ENCODE assay signal across 9 cellular contexts in genomic region chr17:19672009-19672837, GRCh38. TPM values are rescaled to one million over a fixed set of nuclear protein-coding genes. Genes with fewer than 3 reads are reported as not detected.
DNase-seq lines count a peak whose midpoint lies in the region; ATAC-seq and TF ChIP-seq lines count a peak whose summit lies in the region.
"Had no signal": no experiment of that assay in that cellular context is flagged by ENCODE, and none has a peak within 500 bp of the region (broad histone marks: within the 10 kb centered on the region; RNA-seq: fewer than 3 reads in every experiment).

No MANE protein-coding gene starts in this region.

- in situ Hi-C loops in GM13976 (cut with MboI; ENCODE audit: low sequenced_read_pairs, unreplicated experiment) = no loop called here

- no peaks in the 10 kb centered on the region for H3K4me1 ChIP-seq in breast epithelium
- peaks cover 9% of the 10 kb centered on the region for H3K4me1 ChIP-seq in vagina

- H3K36me3 Mint-ChIP-seq in MCF 10A (ENCODE audit: insufficient read depth, unreplicated experiment) = peaks cover 92% of the 10 kb centered on the region
- H3K36me3 Mint-ChIP-seq in memory B cell = peaks cover 15% of the 10 kb centered on the region
- peaks cover 5% of the 10 kb centered on the region for H3K36me3 Mint-ChIP-seq in activated T-helper 2 cell treated with anti-CD3 and anti-CD28 coated beads, Interferon-gamma antibody, Interleukin-2, Interleukin-4, amounts not matched to agents 10 μg/mL and 5 μg/mL and 100 μg/mL, durations not matched to agents 14 hours and 24 hours and 36 hours (ENCODE audit: low read depth)

- H3K9me3 ChIP-seq in breast epithelium (no peaks in the 10 kb centered on the region), vagina (no peaks in the 10 kb centered on the region)

- ATAC-seq in memory B cell (ENCODE audit: low read depth) (no peak), GM21367 (IDR thresholded peaks at IDR 0.05; ENCODE audit: unreplicated experiment) (no peak)

- H3K4me3 ChIP-seq in breast epithelium = no peak overlapping the region
- H3K4me3 ChIP-seq in vagina = no peak overlapping the region

- BruUV-seq in MCF 10A (replicated peaks; lab: Mats Ljungman, UMichigan) = no TSS peak

- H3K4me3 Mint-ChIP-seq in MCF 10A (ENCODE audit: unreplicated experiment) (no peak overlapping the region), memory B cell (no peak overlapping the region)
- no peak overlapping the region for H3K4me3 Mint-ChIP-seq in activated T-helper 2 cell treated with anti-CD3 and anti-CD28 coated beads, Interferon-gamma antibody, Interleukin-2, Interleukin-4, amounts not matched to agents 10 μg/mL and 5 μg/mL and 100 μg/mL, durations not matched to agents 14 hours and 24 hours and 36 hours (ENCODE audit: low read depth)
- H3K4me3 Mint-ChIP-seq: activated naive CD4-positive, alpha-beta T cell treated with anti-CD3 and anti-CD28 coated beads, Interleukin-2, amount 50 U/mL, for 24 hours had no signal

- H3K27me3 ChIP-seq in breast epithelium (no peaks in the 10 kb centered on the region), vagina (no peaks in the 10 kb centered on the region)

- peaks cover 6% of the 10 kb centered on the region for H3K4me1 Mint-ChIP-seq in MCF 10A (ENCODE audit: insufficient read depth, unreplicated experiment)
- H3K4me1 Mint-ChIP-seq in memory B cell = peaks cover 9% of the 10 kb centered on the region
- no peaks in the 10 kb centered on the region for H3K4me1 Mint-ChIP-seq in activated T-helper 2 cell treated with anti-CD3 and anti-CD28 coated beads, Interferon-gamma antibody, Interleukin-2, Interleukin-4, amounts not matched to agents 10 μg/mL and 5 μg/mL and 100 μg/mL, durations not matched to agents 14 hours and 24 hours and 36 hours (ENCODE audit: low read depth)
- H3K4me1 Mint-ChIP-seq: activated naive CD4-positive, alpha-beta T cell treated with anti-CD3 and anti-CD28 coated beads, Interleukin-2, amount 50 U/mL, for 24 hours had no signal

- TF ChIP-seq POLR2A in breast epithelium (IDR thresholded peaks at IDR 0.05) (no peak), vagina (IDR thresholded peaks at IDR 0.05) (no peak)

- H3K9me3 Mint-ChIP-seq in MCF 10A (ENCODE audit: unreplicated experiment) (no peaks in the 10 kb centered on the region), memory B cell (no peaks in the 10 kb centered on the region)
- H3K9me3 Mint-ChIP-seq in activated T-helper 2 cell treated with anti-CD3 and anti-CD28 coated beads, Interferon-gamma antibody, Interleukin-2, Interleukin-4, amounts not matched to agents 10 μg/mL and 5 μg/mL and 100 μg/mL, durations not matched to agents 14 hours and 24 hours and 36 hours = no peaks in the 10 kb centered on the region
- H3K9me3 Mint-ChIP-seq: activated naive CD4-positive, alpha-beta T cell treated with anti-CD3 and anti-CD28 coated beads, Interleukin-2, amount 50 U/mL, for 24 hours had no signal

- DNase-seq in MCF 10A (ENCODE audit: unreplicated experiment) (no peak), breast epithelium (ENCODE audit: low spot score in 2 of 2) (no peak), epidermal melanocyte (ENCODE audit: insufficient read length, low spot score) (peak; percentile 21), memory B cell (ENCODE audit: low spot score in 2 of 2) (no peak), vagina (ENCODE audit: extremely low spot score in 2 of 2) (no peak), GM13976 (ENCODE audit: low spot score) (no peak)
- no peak for DNase-seq in activated T-helper 2 cell treated with anti-CD3 and anti-CD28 coated beads, Interferon-gamma antibody, Interleukin-2, Interleukin-4, amounts not matched to agents 10 μg/mL and 5 μg/mL and 100 μg/mL, durations not matched to agents 14 hours and 24 hours and 36 hours (ENCODE audit: low spot score)

- H3K27me3 Mint-ChIP-seq in MCF 10A (ENCODE audit: insufficient read depth, unreplicated experiment) (no peaks in the 10 kb centered on the region), memory B cell (no peaks in the 10 kb centered on the region)
- no peaks in the 10 kb centered on the region for H3K27me3 Mint-ChIP-seq in activated T-helper 2 cell treated with anti-CD3 and anti-CD28 coated beads, Interferon-gamma antibody, Interleukin-2, Interleukin-4, amounts not matched to agents 10 μg/mL and 5 μg/mL and 100 μg/mL, durations not matched to agents 14 hours and 24 hours and 36 hours (ENCODE audit: low read depth)
- H3K27me3 Mint-ChIP-seq: activated naive CD4-positive, alpha-beta T cell treated with anti-CD3 and anti-CD28 coated beads, Interleukin-2, amount 50 U/mL, for 24 hours had no signal

- H3K27ac Mint-ChIP-seq in MCF 10A (ENCODE audit: low read depth, unreplicated experiment) (peak overlapping the region; percentile 16), memory B cell (peak overlapping the region; percentile 57)
- no peak overlapping the region for H3K27ac Mint-ChIP-seq in activated T-helper 2 cell treated with anti-CD3 and anti-CD28 coated beads, Interferon-gamma antibody, Interleukin-2, Interleukin-4, amounts not matched to agents 10 μg/mL and 5 μg/mL and 100 μg/mL, durations not matched to agents 14 hours and 24 hours and 36 hours
- H3K27ac Mint-ChIP-seq: activated naive CD4-positive, alpha-beta T cell treated with anti-CD3 and anti-CD28 coated beads, Interleukin-2, amount 50 U/mL, for 24 hours had no signal

- no peaks in the 10 kb centered on the region for H3K36me3 ChIP-seq in breast epithelium
- peaks cover 0 to 32% of the 10 kb centered on the region in 2 donors for H3K36me3 ChIP-seq in vagina

- intact Hi-C loops in MCF 10A (cut with micrococcal nuclease) (no loop called here), breast epithelium (cut with DNase I; ENCODE audit: low total_unique reads) (no loop called here), vagina (cut with DNase I) (no loop called here)
- intact Hi-C loops in activated T-helper 2 cell treated with anti-CD3 and anti-CD28 coated beads, Interferon-gamma antibody, Interleukin-2, Interleukin-4, amounts not matched to agents 10 μg/mL and 5 μg/mL and 100 μg/mL, durations not matched to agents 14 hours and 24 hours and 36 hours (cut with micrococcal nuclease) = no loop called here

- TF ChIP-seq CTCF in MCF 10A (IDR thresholded peaks at IDR 0.05; ENCODE audit: unreplicated experiment) (no peak), breast epithelium (IDR thresholded peaks at IDR 0.05) (no peak), vagina (IDR thresholded peaks at IDR 0.05) (no peak), GM13976 (IDR thresholded peaks at IDR 0.05; ENCODE audit: borderline replicate concordance, control extremely low read depth, extremely low read depth, insufficient read depth, missing control alignments) (no peak)

- POLR2A ChIA-PET in MCF 10A (lab: Yijun Ruan, JAX) = interaction anchor here (0.9 to 1.9 kb wide), 5 partner anchors 15 to 82 kb away, joined by 3 to 7 read pairs (median 5); partner anchors contain the start of gene ALDH3A2

- CTCF ChIA-PET in MCF 10A (lab: Yijun Ruan, JAX) = interaction anchor here (0.7 to 1.5 kb wide), 5 partner anchors 8 to 157 kb away, joined by 3 to 7 read pairs (median 3); no protein-coding TSS in a partner anchor

- H3K27ac ChIP-seq in breast epithelium (peak overlapping the region in 1 of 2 donors; percentile 5), vagina (peak overlapping the region; percentile 14)

RNA-seq across cellular contexts. Expression of gene ALDH3A2, which starts 23.7 kb away (rescaled TPM):
- total RNA-seq in MCF 10A (2022) = 40.3 and 50.9 TPM in 2 replicates
- 100 to 1,000 TPM; 123 to 141 (median 137) TPM for total RNA-seq in breast epithelium
- 268 TPM for total RNA-seq in vagina
- total RNA-seq in activated T-helper 2 cell treated with anti-CD3 and anti-CD28 coated beads, Interferon-gamma antibody, Interleukin-2, Interleukin-4, amounts not matched to agents 10 μg/mL and 5 μg/mL and 100 μg/mL, durations not matched to agents 14 hours and 24 hours and 36 hours = 36.7 and 36.9 TPM in 2 replicates

RNA-seq across cellular contexts. Expression of gene SLC47A2, which starts 44.2 kb away (rescaled TPM):
- total RNA-seq in MCF 10A (2022) (0.32 and 0.54 TPM in 2 replicates), breast epithelium (under 1 TPM in 2 of 3 donors, not detected in 1; 0.15 to 0.66 TPM), vagina (0.74 TPM)
- not detected in 2 replicates for total RNA-seq in activated T-helper 2 cell treated with anti-CD3 and anti-CD28 coated beads, Interferon-gamma antibody, Interleukin-2, Interleukin-4, amounts not matched to agents 10 μg/mL and 5 μg/mL and 100 μg/mL, durations not matched to agents 14 hours and 24 hours and 36 hours
